Comparison of ENCODE assay signal across 8 cellular contexts in genomic region chr10:37857287-37858211, GRCh38. TPM values are rescaled to one million over a fixed set of nuclear protein-coding genes. Genes with fewer than 3 reads are reported as not detected.
A peak's percentile ranks its signal among the peaks of the same experiment; 100 is the strongest.
DNase-seq lines count a peak whose midpoint lies in the region; ATAC-seq and TF ChIP-seq lines count a peak whose summit lies in the region.

Gene ZNF248, minus strand, starts transcription at chr10:37857610. Its CDS starts 1,300 bp downstream, at chr10:37856310.

- DNase-seq in AML-193 (lab: John Stamatoyannopoulos, UW) (peak; percentile 86 to 90), NCI-H446 treated with DMSO at 0.1 percent for 48 hours (lab: John Stamatoyannopoulos, UW) (peak; percentile 89), cerebellum (ENCODE audit: low spot score) (peak; percentile 94)
- DNase-seq in activated CD4-positive, alpha-beta T cell treated with anti-CD3 and anti-CD28 coated beads for 1 hour: peak; percentile 89
- peak; percentile 93 to 95 for DNase-seq in stimulated activated CD4-positive, alpha-beta T cell treated with anti-CD3 and anti-CD28 coated beads, Interleukin-2, amount 100 ng/mL, for 24 hours

- peak; percentile 89 for ATAC-seq in HG03378 (IDR thresholded peaks at IDR 0.05; ENCODE audit: unreplicated experiment)

- peak; percentile 98 for TF ChIP-seq POLR2A in GM19099 (IDR thresholded peaks at IDR 0.05; ENCODE audit: extremely low read depth, insufficient read length, low read depth)

- H3K27ac ChIP-seq in layer of hippocampus (ENCODE audit: low read depth, low read length): peak within 1 kb of the TSS; percentile 100

- H3K27me3 ChIP-seq in layer of hippocampus (ENCODE audit: control insufficient read depth, insufficient read depth, low read length): no peaks in the 10 kb centered on the region

RNA-seq across cellular contexts. Expression of gene ZNF248, which starts in this region (rescaled TPM):
- total RNA-seq in cerebellum: 51.9 TPM

Comparison
In these comparisons a context has a peak if more than half of its experiments do, and no peak if none do; other contexts are left out.
1. Peak in every context shown above with its lines: DNase-seq, ATAC-seq and H3K27ac ChIP-seq.